Comparison of ENCODE assay signal across 27 cellular contexts in genomic region chr12:53588155-53588554, GRCh38. TPM values are rescaled to one million over a fixed set of nuclear protein-coding genes. Genes with fewer than 3 reads are reported as not detected.
DNase-seq lines count a peak whose midpoint lies in the region; ATAC-seq and TF ChIP-seq lines count a peak whose summit lies in the region.
"Had no signal": no experiment of that assay in that cellular context is flagged by ENCODE, and none has a peak within 500 bp of the region (broad histone marks: within the 10 kb centered on the region; RNA-seq: fewer than 3 reads in every experiment).

No MANE protein-coding gene starts in this region.

- H4K20me1 ChIP-seq in neural cell (ENCODE audit: insufficient read depth): no peaks in the 10 kb centered on the region

- no peak overlapping the region for H3K4me2 ChIP-seq in neural cell (ENCODE audit: low read length)
- H3K4me2 ChIP-seq: BLaER1, KMS-11 had no signal

- no peak for TF ChIP-seq RAD21 in neural cell (conservative IDR thresholded peaks at IDR 0.05)

- H3K27me3 Mint-ChIP-seq in activated T-cell treated with anti-CD3 and anti-CD28 coated beads, Interleukin-2, amount 50 U/mL, for 72 hours (ENCODE audit: low read depth): no peaks in the 10 kb centered on the region
- H3K27me3 Mint-ChIP-seq in activated T-cell treated with anti-CD3 and anti-CD28 coated beads, Interleukin-2, amount 50 U/mL, for 4 hours (ENCODE audit: low read depth): no peaks in the 10 kb centered on the region
- no peaks in the 10 kb centered on the region for H3K27me3 Mint-ChIP-seq in activated naive CD8-positive, alpha-beta T cell treated with anti-CD3 and anti-CD28 coated beads, Interleukin-2, amount 50 U/mL, for 24 hours
- H3K27me3 Mint-ChIP-seq in activated CD8-positive, alpha-beta T cell treated with anti-CD3 and anti-CD28 coated beads, Interleukin-2, amount 10 ng/mL, durations not matched to agents 7 days and 5 days (ENCODE audit: low read depth): no peaks in the 10 kb centered on the region
- H3K27me3 Mint-ChIP-seq: CD4-positive, alpha-beta T cell; IgD-negative memory B cell had no signal

- in situ Hi-C loops in Panc1 (cut with HindIII; ENCODE audit: low pct_unique_long_range_greater_than_20kb, low sequenced_read_pairs): no loop called here

- H3K4me3 Mint-ChIP-seq in activated T-cell treated with anti-CD3 and anti-CD28 coated beads, Interleukin-2, amount 50 U/mL, for 72 hours: peak overlapping the region in 1 of 2 donors; percentile 11
- H3K4me3 Mint-ChIP-seq in activated T-cell treated with anti-CD3 and anti-CD28 coated beads, Interleukin-2, amount 50 U/mL, for 4 hours: no peak overlapping the region
- H3K4me3 Mint-ChIP-seq in activated naive CD8-positive, alpha-beta T cell treated with anti-CD3 and anti-CD28 coated beads, Interleukin-2, amount 50 U/mL, for 24 hours: no peak overlapping the region
- no peak overlapping the region for H3K4me3 Mint-ChIP-seq in activated CD8-positive, alpha-beta T cell treated with anti-CD3 and anti-CD28 coated beads, Interleukin-2, amount 10 ng/mL, durations not matched to agents 7 days and 5 days
- H3K4me3 Mint-ChIP-seq: CD4-positive, alpha-beta T cell; IgD-negative memory B cell had no signal

- CTCF ChIA-PET in Panc1 (lab: Charles Lee): interaction anchor here (1.2 kb wide), 1 partner anchor 45 kb away, joined by 7 read pairs; no protein-coding TSS in a partner anchor
- CTCF ChIA-PET in activated CD8-positive, alpha-beta T cell treated with anti-CD3 and anti-CD28 coated beads, Interleukin-2, amount 10 ng/mL, durations not matched to agents 7 days and 5 days (lab: Charles Lee): no interaction called here

- intact Hi-C loops in Panc1 (cut with micrococcal nuclease; ENCODE audit: unreplicated experiment): no loop called here
- intact Hi-C loops in lower lobe of right lung (cut with DNase I): no loop called here

- no peaks in the 10 kb centered on the region for H3K9me3 ChIP-seq in Panc1 (ENCODE audit: control insufficient read depth, insufficient read depth, low read depth, low read length)
- H3K9me3 ChIP-seq in neural cell (ENCODE audit: low read length): no peaks in the 10 kb centered on the region
- peaks cover 4% of the 10 kb centered on the region for H3K9me3 ChIP-seq in lower lobe of right lung
- H3K9me3 ChIP-seq: SJCRH30 had no signal

- peak; percentile 29 to 47 for ATAC-seq in activated T-cell treated with anti-CD3 and anti-CD28 coated beads, Interleukin-2, amount 50 U/mL, for 72 hours (replicated peaks in 1 of 2)
- no peak for ATAC-seq in activated T-cell treated with anti-CD3 and anti-CD28 coated beads, Interleukin-2, amount 50 U/mL, for 4 hours
- no peak for ATAC-seq in Panc1
- ATAC-seq in activated naive CD8-positive, alpha-beta T cell treated with anti-CD3 and anti-CD28 coated beads, Interleukin-2, amount 50 U/mL, for 24 hours: peak; percentile 55
- ATAC-seq in GM21576 (IDR thresholded peaks at IDR 0.05; ENCODE audit: unreplicated experiment): no peak
- ATAC-seq in lower lobe of right lung: no peak
- ATAC-seq in activated CD8-positive, alpha-beta T cell treated with anti-CD3 and anti-CD28 coated beads, Interleukin-2, amount 10 ng/mL, durations not matched to agents 7 days and 5 days: no peak
- ATAC-seq: PC-3, Right ventricle myocardium inferior had no signal

- peaks cover 11% of the 10 kb centered on the region for H3F3A ChIP-seq in neural cell (ENCODE audit: insufficient read depth, low read length, poor library complexity, severe bottlenecking)

- POLR2A ChIA-PET in Panc1 (lab: Charles Lee): interaction anchor here (0.6 kb wide), 1 partner anchor 484 kb away, joined by 4 read pairs; no protein-coding TSS in a partner anchor
- POLR2A ChIA-PET in activated CD8-positive, alpha-beta T cell treated with anti-CD3 and anti-CD28 coated beads, Interleukin-2, amount 10 ng/mL, durations not matched to agents 7 days and 5 days (lab: Charles Lee): no interaction called here

- BruUV-seq in Panc1 (replicated peaks; lab: Mats Ljungman, UMichigan): TSS peak; percentile 18

- no peak for TF ChIP-seq EP300 in neural cell (conservative IDR thresholded peaks at IDR 0.05; ENCODE audit: poor library complexity, severe bottlenecking)

- no peak overlapping the region for H2AFZ ChIP-seq in neural cell (ENCODE audit: low read depth, low read length)

- H3K36me3 ChIP-seq in Panc1 (ENCODE audit: control insufficient read depth, insufficient read depth, low read length) (no peaks in the 10 kb centered on the region), neural cell (ENCODE audit: insufficient read depth, low read length) (no peaks in the 10 kb centered on the region), lower lobe of right lung (peaks cover 11% of the 10 kb centered on the region)
- H3K36me3 ChIP-seq: SJCRH30 had no signal

- H3K9me2 ChIP-seq in neural cell (ENCODE audit: insufficient read depth, low read length): no peaks in the 10 kb centered on the region

- no peak overlapping the region for H3K27ac Mint-ChIP-seq in activated T-cell treated with anti-CD3 and anti-CD28 coated beads, Interleukin-2, amount 50 U/mL, for 72 hours
- H3K27ac Mint-ChIP-seq in activated naive CD8-positive, alpha-beta T cell treated with anti-CD3 and anti-CD28 coated beads, Interleukin-2, amount 50 U/mL, for 24 hours: no peak overlapping the region
- no peak overlapping the region for H3K27ac Mint-ChIP-seq in activated CD8-positive, alpha-beta T cell treated with anti-CD3 and anti-CD28 coated beads, Interleukin-2, amount 10 ng/mL, durations not matched to agents 7 days and 5 days
- H3K27ac Mint-ChIP-seq: CD4-positive, alpha-beta T cell had no signal

- H3K36me3 Mint-ChIP-seq in activated T-cell treated with anti-CD3 and anti-CD28 coated beads, Interleukin-2, amount 50 U/mL, for 72 hours (ENCODE audit: insufficient read depth in 2 of 2): peaks cover 1 to 2% of the 10 kb centered on the region in 2 donors
- peaks cover 8% of the 10 kb centered on the region for H3K36me3 Mint-ChIP-seq in activated T-cell treated with anti-CD3 and anti-CD28 coated beads, Interleukin-2, amount 50 U/mL, for 4 hours (ENCODE audit: insufficient read depth)
- peaks cover 2% of the 10 kb centered on the region for H3K36me3 Mint-ChIP-seq in activated naive CD8-positive, alpha-beta T cell treated with anti-CD3 and anti-CD28 coated beads, Interleukin-2, amount 50 U/mL, for 24 hours (ENCODE audit: low read depth)
- H3K36me3 Mint-ChIP-seq in activated CD8-positive, alpha-beta T cell treated with anti-CD3 and anti-CD28 coated beads, Interleukin-2, amount 10 ng/mL, durations not matched to agents 7 days and 5 days (ENCODE audit: low read depth): peaks cover 3% of the 10 kb centered on the region

- no peak overlapping the region for H3K4me3 ChIP-seq in Panc1 (ENCODE audit: low read depth in 2 of 2, low read length in 2 of 2)
- no peak overlapping the region for H3K4me3 ChIP-seq in neural cell (ENCODE audit: low read length)
- no peak overlapping the region for H3K4me3 ChIP-seq in lower lobe of right lung
- H3K4me3 ChIP-seq: BLaER1, SJCRH30 had no signal

- no peak overlapping the region for H3K9ac ChIP-seq in neural cell (ENCODE audit: low read length)
- H3K9ac ChIP-seq: BLaER1, KMS-11 had no signal

- peaks cover 61% of the 10 kb centered on the region for H3K4me1 Mint-ChIP-seq in activated T-cell treated with anti-CD3 and anti-CD28 coated beads, Interleukin-2, amount 50 U/mL, for 72 hours (ENCODE audit: low read depth)
- H3K4me1 Mint-ChIP-seq in activated T-cell treated with anti-CD3 and anti-CD28 coated beads, Interleukin-2, amount 50 U/mL, for 4 hours (ENCODE audit: low read depth): peaks cover 21% of the 10 kb centered on the region
- H3K4me1 Mint-ChIP-seq in activated naive CD8-positive, alpha-beta T cell treated with anti-CD3 and anti-CD28 coated beads, Interleukin-2, amount 50 U/mL, for 24 hours: peaks cover 35% of the 10 kb centered on the region
- peaks cover 14% of the 10 kb centered on the region for H3K4me1 Mint-ChIP-seq in activated CD8-positive, alpha-beta T cell treated with anti-CD3 and anti-CD28 coated beads, Interleukin-2, amount 10 ng/mL, durations not matched to agents 7 days and 5 days (ENCODE audit: low read depth)

- TF ChIP-seq CTCF in Panc1 (IDR thresholded peaks at IDR 0.05): no peak
- TF ChIP-seq CTCF in neural cell (IDR thresholded peaks at IDR 0.05; ENCODE audit: poor library complexity, severe bottlenecking): no peak
- no peak for TF ChIP-seq CTCF in lower lobe of right lung (IDR thresholded peaks at IDR 0.05)

- no peak for DNase-seq in activated T-cell treated with anti-CD3 and anti-CD28 coated beads, Interleukin-2, amount 50 U/mL, for 72 hours
- DNase-seq in activated T-cell treated with anti-CD3 and anti-CD28 coated beads, Interleukin-2, amount 50 U/mL, for 4 hours: no peak
- no peak for DNase-seq in Panc1 (ENCODE audit: low read depth, low spot score)
- DNase-seq in activated naive CD8-positive, alpha-beta T cell treated with anti-CD3 and anti-CD28 coated beads, Interleukin-2, amount 50 U/mL, for 24 hours: no peak
- DNase-seq in lower lobe of right lung: no peak
- DNase-seq in activated CD8-positive, alpha-beta T cell treated with anti-CD3 and anti-CD28 coated beads, Interleukin-2, amount 10 ng/mL, durations not matched to agents 7 days and 5 days: no peak
- DNase-seq: CD4-positive, alpha-beta T cell; COR-L47; DMS53; HCEC 1CT; NCI-H1048; NCI-H1417; NCI-H1694; NCI-H2029 treated with DMSO at 0.1 percent for 48 hours; NCI-H446 treated with DMSO at 0.1 percent for 48 hours; NCI-H526; NCI-H82; NK-92 treated with Interleukin-12 subunit alpha and Interleukin-12 subunit beta, amount 100 ng/mL, for 24 hours; PC-3; SJCRH30 had no signal

- peaks cover 15% of the 10 kb centered on the region for H3K4me1 ChIP-seq in Panc1 (ENCODE audit: control insufficient read depth, insufficient read depth, low read length)
- peaks cover 21% of the 10 kb centered on the region for H3K4me1 ChIP-seq in lower lobe of right lung
- H3K4me1 ChIP-seq: BLaER1, SJCRH30 had no signal

- H3K27ac ChIP-seq in Panc1 (ENCODE audit: low read length) (no peak overlapping the region), neural cell (ENCODE audit: low read length) (peak overlapping the region; percentile 95), lower lobe of right lung (no peak overlapping the region)
- H3K27ac ChIP-seq: BLaER1, HL-60, KMS-11, SJCRH30 had no signal

- peaks cover 6% of the 10 kb centered on the region for H3K79me2 ChIP-seq in neural cell (replicated peaks; ENCODE audit: insufficient read depth, low read length)

- H3K27me3 ChIP-seq in Panc1 (ENCODE audit: control insufficient read depth, insufficient read depth, low read length): no peaks in the 10 kb centered on the region
- no peaks in the 10 kb centered on the region for H3K27me3 ChIP-seq in neural cell (ENCODE audit: insufficient read depth, low read depth, low read length)
- no peaks in the 10 kb centered on the region for H3K27me3 ChIP-seq in lower lobe of right lung (ENCODE audit: low read depth)
- H3K27me3 ChIP-seq: BLaER1, SJCRH30 had no signal

- H3K9me3 Mint-ChIP-seq in activated T-cell treated with anti-CD3 and anti-CD28 coated beads, Interleukin-2, amount 50 U/mL, for 72 hours: no peaks in the 10 kb centered on the region
- H3K9me3 Mint-ChIP-seq in activated T-cell treated with anti-CD3 and anti-CD28 coated beads, Interleukin-2, amount 50 U/mL, for 4 hours: no peaks in the 10 kb centered on the region
- no peaks in the 10 kb centered on the region for H3K9me3 Mint-ChIP-seq in activated naive CD8-positive, alpha-beta T cell treated with anti-CD3 and anti-CD28 coated beads, Interleukin-2, amount 50 U/mL, for 24 hours
- no peaks in the 10 kb centered on the region for H3K9me3 Mint-ChIP-seq in activated CD8-positive, alpha-beta T cell treated with anti-CD3 and anti-CD28 coated beads, Interleukin-2, amount 10 ng/mL, durations not matched to agents 7 days and 5 days (ENCODE audit: insufficient read depth)
- H3K9me3 Mint-ChIP-seq: CD4-positive, alpha-beta T cell had no signal

RNA-seq across cellular contexts. Expression of gene ATF7, which starts 38.0 kb away (rescaled TPM):
- total RNA-seq in activated T-cell treated with anti-CD3 and anti-CD28 coated beads, Interleukin-2, amount 50 U/mL, for 72 hours: 10 to 100 TPM; 27.4 to 28.1 TPM
- total RNA-seq in activated T-cell treated with anti-CD3 and anti-CD28 coated beads, Interleukin-2, amount 50 U/mL, for 4 hours: 10 to 100 TPM; 19.2 to 23.2 (median 20.9) TPM
- 29.5 TPM for total RNA-seq in Panc1 (2021; ENCODE audit: unreplicated experiment)
- 15.8 TPM for polyA plus RNA-seq in Panc1 (2012; ENCODE audit: insufficient read length)
- 1.9 and 6.3 TPM in 2 replicates for polyA plus RNA-seq in neural cell
- polyA minus RNA-seq in neural cell: 6.6 and 19.0 TPM in 2 replicates
- total RNA-seq in lower lobe of right lung: 61.2 TPM
- 10 to 100 TPM; 27.7 to 28.7 TPM for total RNA-seq in activated CD8-positive, alpha-beta T cell treated with anti-CD3 and anti-CD28 coated beads, Interleukin-2, amount 10 ng/mL, durations not matched to agents 7 days and 5 days

Comparison
In these comparisons a context has a peak if more than half of its experiments do, and no peak if none do; other contexts are left out.
1. ATAC-seq: peak in activated T-cell treated with anti-CD3 and anti-CD28 coated beads, Interleukin-2, amount 50 U/mL, for 72 hours (2 of 2) and activated naive CD8-positive, alpha-beta T cell treated with anti-CD3 and anti-CD28 coated beads, Interleukin-2, amount 50 U/mL, for 24 hours (single experiment); none in activated T-cell treated with anti-CD3 and anti-CD28 coated beads, Interleukin-2, amount 50 U/mL, for 4 hours (0 of 2), Panc1 (single experiment), GM21576 (single experiment), lower lobe of right lung (0 of 2) and activated CD8-positive, alpha-beta T cell treated with anti-CD3 and anti-CD28 coated beads, Interleukin-2, amount 10 ng/mL, durations not matched to agents 7 days and 5 days (single experiment).